1 cellular context compared by ENCODE assay signal in genomic region chr12:47935196-47935595, GRCh38.
TF ChIP-seq lines count a peak whose summit lies in the region.

No MANE protein-coding gene starts in this region.

TF ChIP-seq in H1, 55 proteins besides CTCF, POLR2A, EP300 and RAD21 (continued from another document):
- TF ChIP-seq JUND (IDR thresholded peaks at IDR 0.05; ENCODE audit: low read length): no peak
- TF ChIP-seq GTF2F1 (IDR thresholded peaks at IDR 0.05; ENCODE audit: borderline replicate concordance, low read depth, low read length): no peak
- TF ChIP-seq CEBPB (IDR thresholded peaks at IDR 0.05; ENCODE audit: low read depth, low read length): no peak
- no peak for TF ChIP-seq SAP30 (IDR thresholded peaks at IDR 0.05; ENCODE audit: insufficient read depth, insufficient replicate concordance, low read length)
- no peak for TF ChIP-seq RNF2 (IDR thresholded peaks at IDR 0.05; ENCODE audit: borderline replicate concordance, low read depth, low read length, missing control alignments, poor library complexity, severe bottlenecking)
- TF ChIP-seq KDM5A (IDR thresholded peaks at IDR 0.05; ENCODE audit: low read length): no peak
